ENCODE assay signal across 9 cellular contexts in the genomic region with DNA sequence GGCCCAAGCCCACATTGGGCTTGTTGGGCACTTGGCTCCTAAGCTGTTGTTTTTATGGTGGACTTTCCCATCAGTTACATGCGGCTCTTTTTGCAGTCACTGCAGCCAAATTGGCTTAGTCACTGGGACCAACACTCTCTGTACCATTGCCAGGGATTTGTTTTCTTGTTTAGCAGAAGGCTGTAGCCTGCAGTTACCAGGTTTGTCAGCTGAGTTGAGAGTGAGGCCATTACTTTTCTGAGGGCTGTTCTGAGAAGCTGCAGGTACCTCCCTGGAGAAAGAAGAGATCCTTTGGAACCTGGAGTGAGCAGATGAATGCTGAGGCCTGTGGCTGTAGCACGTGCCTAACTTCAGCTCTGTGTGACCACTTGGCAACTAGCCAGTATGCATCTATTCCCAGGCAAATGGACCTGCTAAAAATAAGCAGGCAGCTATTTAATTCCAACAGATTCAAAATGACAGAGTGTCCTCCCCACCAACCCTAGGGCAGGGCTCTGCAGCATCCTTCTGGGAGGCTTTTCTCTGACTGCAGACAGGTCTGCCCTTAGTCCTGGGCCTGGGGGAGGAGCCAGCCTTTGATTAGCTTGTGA. TPM values are rescaled to one million over a fixed set of nuclear protein-coding genes. Genes with fewer than 3 reads are reported as not detected.
A peak's percentile ranks its signal among the peaks of the same experiment; 100 is the strongest.
DNase-seq lines count a peak whose midpoint lies in the region; ATAC-seq and TF ChIP-seq lines count a peak whose summit lies in the region.
"Had no signal": no experiment of that assay in that cellular context is flagged by ENCODE, and none has a peak within 500 bp of the region (broad histone marks: within the 10 kb centered on the region; RNA-seq: fewer than 3 reads in every experiment).

No MANE protein-coding gene starts in this region.

- H3K27ac ChIP-seq in adrenal gland (peak overlapping the region in 4 of 5 donors; percentile 5 to 80 (median 64)), heart right ventricle (peak overlapping the region; percentile 62 to 99 (median 80)), tibial nerve (peak overlapping the region in 2 of 4 donors; percentile 70 to 83)

- H3K4me3 ChIP-seq in adrenal gland (no peak overlapping the region), heart right ventricle (no peak overlapping the region), tibial nerve (no peak overlapping the region)
- H3K4me3 ChIP-seq: skin epidermis had no signal

- intact Hi-C loops in adrenal gland (cut with DNase I), result no loop called here
- intact Hi-C loops in heart right ventricle (cut with DNase I), result loop anchor here in 2 of 10 donors (1.0 to 10.0 kb wide), 2 partner anchors 12 to 63 kb away; no protein-coding TSS in a partner anchor

- TF ChIP-seq POLR2A in adrenal gland (IDR thresholded peaks at IDR 0.05) (no peak), tibial nerve (IDR thresholded peaks at IDR 0.05) (no peak)

- DNase-seq in HT1080 (ENCODE audit: low read depth) (peak; percentile 37), adrenal gland (peak in 6 of 7 donors; percentile 67 to 78 (median 74)), heart right ventricle (peak in 1 of 2 donors; percentile 74), stromal cell of bone marrow (ENCODE audit: low read depth) (peak; percentile 58), tibial nerve (ENCODE audit: low spot score in 2 of 2) (no peak), NCI-H128 (lab: John Stamatoyannopoulos, UW; ENCODE audit: unreplicated experiment) (no peak)
- no peak for DNase-seq in activated CD8-positive, alpha-beta memory T cell treated with anti-CD3 and anti-CD28 coated beads, Interleukin-2, amount 50 U/mL, for 48 hours
- DNase-seq: effector CD8-positive, alpha-beta T cell had no signal

- peak; percentile 55 to 78 (median 72) for ATAC-seq in heart right ventricle

- H3K9me3 ChIP-seq in adrenal gland (replicated peaks in 1 of 3) (no peaks in the 10 kb centered on the region), heart right ventricle (no peaks in the 10 kb centered on the region), tibial nerve (no peaks in the 10 kb centered on the region)

- H3K27me3 ChIP-seq in adrenal gland (no peaks in the 10 kb centered on the region), heart right ventricle (no peaks in the 10 kb centered on the region), tibial nerve (no peaks in the 10 kb centered on the region)

- TF ChIP-seq EP300 in tibial nerve (IDR thresholded peaks at IDR 0.05), result no peak

- TF ChIP-seq CTCF in adrenal gland (IDR thresholded peaks at IDR 0.05) (no peak), heart right ventricle (IDR thresholded peaks at IDR 0.05) (no peak), tibial nerve (IDR thresholded peaks at IDR 0.05) (no peak)

- 10 to 27% (median 20%) methylated on average over 1 to 2 of the region's 2 CpGs for WGBS in adrenal gland, 4 donors
- 15 to 18% methylated on average over 2 of the region's 2 CpGs for WGBS in heart right ventricle, 2 donors
- whole genome bisulfite sequencing in tibial nerve, 2 donors, result 15 to 27% methylated on average over 2 of the region's 2 CpGs

- H3K4me1 ChIP-seq in adrenal gland (replicated peaks in 1 of 2), result peaks cover 3 to 24% of the 10 kb centered on the region in 2 donors
- H3K4me1 ChIP-seq in heart right ventricle, result peaks cover 30 to 96% (median 66%) of the 10 kb centered on the region in 9 donors
- H3K4me1 ChIP-seq in tibial nerve, result peaks cover 0 to 32% (median 7%) of the 10 kb centered on the region in 4 donors

- no peaks in the 10 kb centered on the region for H3K36me3 ChIP-seq in adrenal gland (replicated peaks in 1 of 2)
- H3K36me3 ChIP-seq in heart right ventricle, result no peaks in the 10 kb centered on the region
- H3K36me3 ChIP-seq in tibial nerve, result no peaks in the 10 kb centered on the region

RNA-seq across cellular contexts. Expression of a gene that starts 12.9 kb away (rescaled TPM):
- 42.9 and 54.5 TPM in 2 replicates for total RNA-seq in HT1080 (2014; rRNA removed; shearing (Covaris generic))
- polyA plus RNA-seq in HT1080 (2015; cell fraction: cytosol; rRNA removed), result 26.4 and 30.2 TPM in 2 replicates
- polyA plus RNA-seq in HT1080 (2015; cell fraction: nucleus; rRNA removed), result 46.0 and 58.7 TPM in 2 replicates
- 100 to 1,000 TPM in 1 of 8 donors, 10 to 100 TPM in 7; 25.4 to 259 (median 30.0) TPM for total RNA-seq in adrenal gland
- polyA plus RNA-seq in adrenal gland, result 10 to 100 TPM; 15.2 to 46.6 (median 16.2) TPM
- total RNA-seq in heart right ventricle, result 100 to 1,000 TPM; 107 to 234 (median 160) TPM
- 100 to 1,000 TPM in 1 of 2 donors, 10 to 100 TPM in 1; 31.0 to 101 TPM for polyA plus RNA-seq in heart right ventricle
- total RNA-seq in tibial nerve, result 10 to 100 TPM; 23.3 to 62.4 (median 32.0) TPM

Comparison
In these comparisons a context has a peak if more than half of its experiments do, and no peak if none do; other contexts are left out.
1. DNase-seq: peak in HT1080 (single experiment), adrenal gland (6 of 7) and stromal cell of bone marrow (single experiment); none in activated CD8-positive, alpha-beta memory T cell treated with anti-CD3 and anti-CD28 coated beads, Interleukin-2, amount 50 U/mL, for 48 hours (single experiment), tibial nerve (0 of 2) and NCI-H128 (single experiment).